In genomic region chr5:71455427-71456361, GRCh38 we compare ENCODE assay signal across 8 cellular contexts. TPM values are rescaled to one million over a fixed set of nuclear protein-coding genes. Genes with fewer than 3 reads are reported as not detected.
DNase-seq lines count a peak whose midpoint lies in the region; ATAC-seq and TF ChIP-seq lines count a peak whose summit lies in the region.

Gene BDP1 (plus strand): TSS chr5:71455651. CDS start chr5:71455878, 227 bp downstream.

- peak within 1 kb of the TSS; percentile 91 for H3K27ac ChIP-seq in lower lobe of right lung

- H3K9me3 ChIP-seq in lower lobe of right lung = no peaks in the 10 kb centered on the region

- intact Hi-C loops in lower lobe of right lung (cut with DNase I) = no loop called here

- H3K27me3 ChIP-seq in lower lobe of right lung (ENCODE audit: low read depth) = peaks cover under 1% of the 10 kb centered on the region

- DNase-seq in COLO668 (lab: John Stamatoyannopoulos, UW; ENCODE audit: unreplicated experiment) (peak; percentile 92), HS-5 (ENCODE audit: low read depth) (peak; percentile 79), NK-92 (lab: John Stamatoyannopoulos, UW; ENCODE audit: unreplicated experiment) (peak; percentile 71), lower lobe of right lung (peak; percentile 97)
- DNase-seq in activated CD8-positive, alpha-beta memory T cell treated with anti-CD3 and anti-CD28 coated beads for 1 hour (ENCODE audit: extremely low read depth in 1 of 2, low read depth in 1 of 2) = peak; percentile 96 to 98
- DNase-seq in effector CD4-positive, alpha-beta T cell = peak; percentile 98
- DNase-seq in stimulated activated CD4-positive, alpha-beta T cell treated with anti-CD3 and anti-CD28 coated beads, TNF-alpha, amount 100 ng/mL, for 24 hours (ENCODE audit: low read depth in 3 of 3) = peak; percentile 95 to 97 (median 97)

- peak; percentile 34 for TF ChIP-seq CTCF in lower lobe of right lung (IDR thresholded peaks at IDR 0.05)

- H3K36me3 ChIP-seq in lower lobe of right lung = peaks cover 23% of the 10 kb centered on the region

- peak; percentile 83 for ATAC-seq in GM19468 (IDR thresholded peaks at IDR 0.05; ENCODE audit: extremely low read depth, unreplicated experiment)
- peak; percentile 98 for ATAC-seq in lower lobe of right lung

- peaks cover 17% of the 10 kb centered on the region for H3K4me1 ChIP-seq in lower lobe of right lung

- H3K4me3 ChIP-seq in lower lobe of right lung = peak within 1 kb of the TSS; percentile 89

RNA-seq across cellular contexts. Expression of gene BDP1, which starts in this region (rescaled TPM):
- 26.8 TPM for total RNA-seq in lower lobe of right lung

Comparison
In these comparisons a context has a peak if more than half of its experiments do, and no peak if none do; other contexts are left out.
1. Peak in every context shown above with its lines: DNase-seq, ATAC-seq, H3K4me3 ChIP-seq and H3K27ac ChIP-seq.